ENCODE assay signal across 17 cellular contexts in the genomic region with DNA sequence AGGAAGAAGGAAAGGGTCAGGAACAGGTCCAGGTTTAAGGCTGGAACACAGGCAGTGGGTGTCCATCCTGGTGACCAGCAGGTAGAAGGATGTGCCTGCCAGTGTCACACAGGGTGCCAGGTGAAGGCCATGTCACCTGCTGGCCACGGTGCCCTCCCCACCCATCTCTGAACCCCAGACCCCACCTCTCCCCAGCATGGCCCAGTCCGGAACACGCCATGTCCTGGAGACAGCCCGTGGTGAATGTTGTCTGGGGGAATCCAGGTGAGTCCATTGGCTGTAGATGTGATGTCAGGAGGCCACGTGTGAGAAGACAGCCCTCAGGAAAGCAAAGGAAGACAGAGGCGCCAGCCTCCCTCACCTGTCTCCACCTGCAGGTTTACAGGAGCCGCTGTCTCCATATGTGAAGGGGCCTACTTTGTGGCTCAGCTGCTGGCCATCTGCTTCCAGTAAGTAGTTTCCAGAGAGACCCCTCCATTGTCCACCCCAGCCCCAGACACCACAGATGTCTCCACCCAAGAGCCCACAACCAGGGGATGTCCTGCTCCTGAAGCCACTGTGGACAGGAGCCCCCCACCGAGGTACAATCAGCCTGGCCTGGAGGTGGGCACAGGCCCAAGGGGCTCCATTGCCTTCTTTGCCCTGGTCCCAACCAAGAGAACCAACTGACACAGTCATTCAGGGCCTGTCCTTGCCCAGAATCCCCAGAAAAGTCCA. TPM values are rescaled to one million over a fixed set of nuclear protein-coding genes. Genes with fewer than 3 reads are reported as not detected.
"Had no signal": no experiment of that assay in that cellular context is flagged by ENCODE, and none has a peak within 500 bp of the region (broad histone marks: within the 10 kb centered on the region; RNA-seq: fewer than 3 reads in every experiment).

No MANE protein-coding gene starts in this region.

- H3K27me3 Mint-ChIP-seq: activated CD8-positive, alpha-beta T cell treated with anti-CD3 and anti-CD28 coated beads for 36 hours; activated naive CD8-positive, alpha-beta T cell treated with anti-CD3 and anti-CD28 coated beads, Interleukin-2, amount 10 ng/mL, durations not matched to agents 7 days and 5 days had no signal

- H3K4me3 Mint-ChIP-seq: activated CD8-positive, alpha-beta T cell treated with anti-CD3 and anti-CD28 coated beads for 36 hours; activated naive CD4-positive, alpha-beta T cell treated with anti-CD3 and anti-CD28 coated beads for 36 hours; activated naive CD8-positive, alpha-beta T cell treated with anti-CD3 and anti-CD28 coated beads, Interleukin-2, amount 10 ng/mL, durations not matched to agents 7 days and 5 days; activated T-cell treated with anti-CD3 and anti-CD28 coated beads, Interleukin-2, amount 50 U/mL, for 4 hours; naive thymus-derived CD4-positive, alpha-beta T cell; neural crest cell; T-helper 1 cell treated with Interleukin-12 subunit alpha and Interleukin-12 subunit beta and Interleukin-4 antibody, amounts not matched to agents 30 μg/mL and 1 μg/mL, for 36 hours had no signal

- H3K27me3 ChIP-seq: heart right ventricle, left lung, uterus had no signal

- H3K9me3 ChIP-seq: heart right ventricle, left lung, uterus had no signal

- H3K36me3 Mint-ChIP-seq: activated naive CD8-positive, alpha-beta T cell treated with anti-CD3 and anti-CD28 coated beads, Interleukin-2, amount 10 ng/mL, durations not matched to agents 7 days and 5 days had no signal

- H3K27ac Mint-ChIP-seq: activated CD8-positive, alpha-beta T cell treated with anti-CD3 and anti-CD28 coated beads for 36 hours; activated naive CD4-positive, alpha-beta T cell treated with anti-CD3 and anti-CD28 coated beads for 36 hours; activated naive CD8-positive, alpha-beta T cell treated with anti-CD3 and anti-CD28 coated beads, Interleukin-2, amount 10 ng/mL, durations not matched to agents 7 days and 5 days; naive thymus-derived CD4-positive, alpha-beta T cell; T-helper 1 cell treated with Interleukin-12 subunit alpha and Interleukin-12 subunit beta and Interleukin-4 antibody, amounts not matched to agents 30 μg/mL and 1 μg/mL, for 36 hours had no signal

- H3K9me3 Mint-ChIP-seq: activated CD8-positive, alpha-beta T cell treated with anti-CD3 and anti-CD28 coated beads for 36 hours; activated naive CD4-positive, alpha-beta T cell treated with anti-CD3 and anti-CD28 coated beads for 36 hours; activated naive CD8-positive, alpha-beta T cell treated with anti-CD3 and anti-CD28 coated beads, Interleukin-2, amount 10 ng/mL, durations not matched to agents 7 days and 5 days; activated T-cell treated with anti-CD3 and anti-CD28 coated beads, Interleukin-2, amount 50 U/mL, for 4 hours; T-helper 1 cell treated with Interleukin-12 subunit alpha and Interleukin-12 subunit beta and Interleukin-4 antibody, amounts not matched to agents 30 μg/mL and 1 μg/mL, for 36 hours had no signal

- H3K4me3 ChIP-seq: heart right ventricle, left lung, lung, uterus had no signal

- H3K27ac ChIP-seq: left lung, uterus had no signal

- H3K36me3 ChIP-seq: heart right ventricle, left lung, uterus had no signal

RNA-seq across cellular contexts. Expression of a gene that starts 20.6 kb away (rescaled TPM):
- total RNA-seq: activated CD8-positive, alpha-beta T cell treated with anti-CD3 and anti-CD28 coated beads for 36 hours; activated naive CD4-positive, alpha-beta T cell treated with anti-CD3 and anti-CD28 coated beads for 36 hours; activated naive CD8-positive, alpha-beta T cell treated with anti-CD3 and anti-CD28 coated beads, Interleukin-2, amount 10 ng/mL, durations not matched to agents 7 days and 5 days; activated T-cell treated with anti-CD3 and anti-CD28 coated beads, Interleukin-2, amount 50 U/mL, for 4 hours; bronchial epithelial cell; fibroblast of lung; naive thymus-derived CD4-positive, alpha-beta T cell; neural crest cell; omental fat pad; posterior vena cava; subcutaneous adipose tissue had no signal
- polyA plus RNA-seq: fibroblast of lung; heart right ventricle; keratinocyte; naive thymus-derived CD4-positive, alpha-beta T cell had no signal
